Comparison of ENCODE assay signal across 15 cellular contexts in genomic region chr12:65362231-65362630, GRCh38.
DNase-seq lines count a peak whose midpoint lies in the region; ATAC-seq and TF ChIP-seq lines count a peak whose summit lies in the region.
"Had no signal": no experiment of that assay in that cellular context is flagged by ENCODE, and none has a peak within 500 bp of the region (broad histone marks: within the 10 kb centered on the region; RNA-seq: fewer than 3 reads in every experiment).

No MANE protein-coding gene starts in this region.

- TF ChIP-seq CTCF in choroid plexus epithelial cell (conservative IDR thresholded peaks at IDR 0.05; ENCODE audit: low read depth, low read length) (no peak), mesothelial cell of epicardium (IDR thresholded peaks at IDR 0.05; ENCODE audit: unreplicated experiment) (no peak), BE2C (IDR thresholded peaks at IDR 0.05; ENCODE audit: low read depth, low read length) (no peak)

- no peaks in the 10 kb centered on the region for H3K27me3 Mint-ChIP-seq in mesothelial cell of epicardium (ENCODE audit: low read depth)

- peaks cover 28% of the 10 kb centered on the region; the same call in 1 of the 2 replicates for H3K36me3 ChIP-seq in GM23248 (ENCODE audit: low read depth)
- no peaks in the 10 kb centered on the region for H3K36me3 ChIP-seq in BE2C

- H3K4me3 Mint-ChIP-seq in mesothelial cell of epicardium, result no peak overlapping the region

- peaks cover 6% of the 10 kb centered on the region; the same call in 1 of the 2 replicates for H3K79me2 ChIP-seq in GM23248 (ENCODE audit: insufficient read depth)

- H3K9ac ChIP-seq in GM23248, result no peak overlapping the region

- H3K4me1 ChIP-seq in GM23248 (ENCODE audit: insufficient read depth) (peaks cover 9% of the 10 kb centered on the region), BE2C (no peaks in the 10 kb centered on the region)
- H3K4me1 ChIP-seq: A549 had no signal

- H3K4me1 Mint-ChIP-seq in mesothelial cell of epicardium, result peaks cover 20% of the 10 kb centered on the region

- H3K4me2 ChIP-seq in GM23248 (ENCODE audit: unreplicated experiment), result no peak overlapping the region
- H3K4me2 ChIP-seq: A549 had no signal

- H3K9me3 Mint-ChIP-seq in mesothelial cell of epicardium, result no peaks in the 10 kb centered on the region

- H3K9me3 ChIP-seq in GM23248 (ENCODE audit: low read depth) (no peaks in the 10 kb centered on the region), BE2C (no peaks in the 10 kb centered on the region)
- H3K9me3 ChIP-seq: A549 had no signal

- H3K36me3 Mint-ChIP-seq in mesothelial cell of epicardium, result peaks cover 2% of the 10 kb centered on the region

- no peak overlapping the region for H2AFZ ChIP-seq in GM23248

- peak; percentile 23 for DNase-seq in GM23248
- peak; percentile 14 for DNase-seq in RKO (ENCODE audit: low spot score)
- peak; percentile 4 for DNase-seq in choroid plexus epithelial cell (ENCODE audit: low read depth)
- no peak for DNase-seq in mesothelial cell of epicardium (ENCODE audit: low spot score in 2 of 2, unreplicated experiment in 2 of 2)
- no peak for DNase-seq in NCI-H1930 (lab: John Stamatoyannopoulos, UW)
- no peak for DNase-seq in BE2C
- no peak for DNase-seq in NCI-H526 treated with DMSO at 0.1 percent for 48 hours (lab: John Stamatoyannopoulos, UW)
- DNase-seq: KBM-7, NCI-H1092, NCI-H524 had no signal

- peaks cover 3% of the 10 kb centered on the region; the same call in 1 of the 2 replicates for H3F3A ChIP-seq in GM23248 (ENCODE audit: insufficient read depth)

- peaks cover 6% of the 10 kb centered on the region; the same call in 1 of the 2 replicates for H3K9me2 ChIP-seq in GM23248 (ENCODE audit: insufficient read depth)

- WGBS in GM23248 (ENCODE audit: low coverage in 1 of 2, low lambda C conversion rate in 2 of 2, missing lambda C conversion rate in 2 of 2), 2 experiments, result 61 to 66% methylated on average over 1 of the region's 1 CpG

- ATAC-seq in HG03342 (IDR thresholded peaks at IDR 0.05; ENCODE audit: unreplicated experiment), result no peak
- ATAC-seq: A549, HCT116, Right ventricle myocardium inferior had no signal

- 0 out of 2 replicates have a peak, but pooled peaks cover 3% of the 10 kb centered on the region for H4K20me1 ChIP-seq in GM23248 (ENCODE audit: insufficient read depth)

- H3K27ac ChIP-seq in GM23248, result no peak overlapping the region
- H3K27ac ChIP-seq: A549, C4-2B had no signal

- H3K27ac Mint-ChIP-seq in mesothelial cell of epicardium, result peak overlapping the region; percentile 28

- in situ Hi-C loops in GM23248 (cut with MboI), result no loop called here

- H3K4me3 ChIP-seq in GM23248, result no peak overlapping the region
- no peak overlapping the region for H3K4me3 ChIP-seq in choroid plexus epithelial cell (ENCODE audit: low read depth, low read length)
- H3K4me3 ChIP-seq in BE2C (ENCODE audit: low read depth, low read length), result no peak overlapping the region
- H3K4me3 ChIP-seq: A549 had no signal

- no peaks in the 10 kb centered on the region for H3K27me3 ChIP-seq in GM23248 (replicated peaks; ENCODE audit: insufficient read depth)
- H3K27me3 ChIP-seq in BE2C, result no peaks in the 10 kb centered on the region

Comparison
In these comparisons a context has a peak if more than half of its experiments do, and no peak if none do; other contexts are left out.
1. DNase-seq: peak in GM23248 (single experiment), RKO (single experiment) and choroid plexus epithelial cell (single experiment); none in mesothelial cell of epicardium (0 of 2), NCI-H1930 (0 of 2), BE2C (single experiment) and NCI-H526 treated with DMSO at 0.1 percent for 48 hours (single experiment).